32 cellular contexts compared by ENCODE assay signal in the genomic region with DNA sequence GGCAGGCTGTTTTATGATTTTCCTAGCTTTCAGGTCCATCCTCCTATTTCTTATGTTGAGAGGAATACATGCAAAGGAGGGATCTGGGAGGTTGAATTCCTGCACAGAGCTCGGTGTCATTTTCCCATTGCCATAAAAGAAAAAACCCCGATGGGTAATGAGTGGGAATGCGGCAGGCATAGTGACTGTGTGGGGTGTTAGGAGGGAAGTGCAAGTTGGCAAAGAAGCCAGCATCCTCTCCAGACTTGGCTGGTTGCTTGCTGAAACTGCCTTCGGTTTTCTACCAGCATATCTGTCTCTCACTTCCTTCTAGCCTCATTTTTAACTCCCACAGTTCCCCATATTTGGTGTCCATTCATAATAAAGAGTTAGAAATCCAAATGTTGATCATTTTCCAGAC.
"Had no signal": no experiment of that assay in that cellular context is flagged by ENCODE, and none has a peak within 500 bp of the region (broad histone marks: within the 10 kb centered on the region; RNA-seq: fewer than 3 reads in every experiment).

No MANE protein-coding gene starts in this region.

- H3K9me3 ChIP-seq: ascending aorta, MG63, SJCRH30 had no signal

- H2AFZ ChIP-seq: PC-9 had no signal

- H3K9ac ChIP-seq: KMS-11 had no signal

- FAIRE-seq: bronchial epithelial cell had no signal

- H3K4me2 ChIP-seq: KMS-11, PC-9 had no signal

- H3K27me3 ChIP-seq: ascending aorta, MG63, SJCRH30 had no signal

- DNase-seq: activated CD4-positive, alpha-beta memory T cell treated with anti-CD3 and anti-CD28 coated beads, Interleukin-2, amount 10 ng/mL, durations not matched to agents 7 days and 5 days; activated CD4-positive, alpha-beta T cell treated with anti-CD3 and anti-CD28 coated beads for 1 hour; activated CD4-positive, alpha-beta T cell treated with anti-CD3 and anti-CD28 coated beads for 48 hours; activated CD4-positive, CD25-positive, alpha-beta regulatory T cell; activated CD8-positive, alpha-beta memory T cell treated with anti-CD3 and anti-CD28 coated beads for 24 hours; activated CD8-positive, alpha-beta memory T cell treated with anti-CD3 and anti-CD28 coated beads, Interleukin-2, amount 10 ng/mL, durations not matched to agents 7 days and 5 days; activated CD8-positive, alpha-beta memory T cell treated with anti-CD3 and anti-CD28 coated beads, Interleukin-2, amount 50 U/mL, for 48 hours; activated effector memory CD4-positive, alpha-beta T cell treated with Interleukin-2 at 50 U/mL for 16 hours; activated naive CD4-positive, alpha-beta T cell treated with anti-CD3 and anti-CD28 coated beads, Interleukin-2, amount 50 U/mL, for 16 hours; activated naive CD8-positive, alpha-beta T cell treated with anti-CD3 and anti-CD28 coated beads for 36 hours; activated T-cell treated with anti-CD3 and anti-CD28 coated beads, Interleukin-2, amount 50 U/mL, for 48 hours; amniotic stem cell; caudate nucleus; cerebellar nuclear complex; cortex of kidney; MG63; NCI-H1048; NCI-H1105 treated with DMSO at 0.1 percent for 48 hours; NCI-H1436; NCI-H1694; NCI-H2029; NCI-H345; NCI-H526; NCI-H748 treated with DMSO at 0.1 percent for 48 hours; PC-9; SHP77; SJCRH30; WERI-Rb-1 had no signal

- H3K4me3 ChIP-seq: ascending aorta, MG63, PC-9, SJCRH30, SK-N-MC had no signal

- H3K27ac ChIP-seq: ascending aorta, KMS-11, PC-9, SJCRH30, SK-N-MC, WERI-Rb-1 had no signal

- H3K4me1 ChIP-seq: ascending aorta, SJCRH30 had no signal

- ATAC-seq: activated CD8-positive, alpha-beta memory T cell treated with anti-CD3 and anti-CD28 coated beads, Interleukin-2, amount 10 ng/mL, durations not matched to agents 7 days and 5 days had no signal

- H3K36me3 ChIP-seq: ascending aorta, MG63, SJCRH30, WERI-Rb-1 had no signal
